8 cellular contexts compared by ENCODE assay signal in the genomic region with DNA sequence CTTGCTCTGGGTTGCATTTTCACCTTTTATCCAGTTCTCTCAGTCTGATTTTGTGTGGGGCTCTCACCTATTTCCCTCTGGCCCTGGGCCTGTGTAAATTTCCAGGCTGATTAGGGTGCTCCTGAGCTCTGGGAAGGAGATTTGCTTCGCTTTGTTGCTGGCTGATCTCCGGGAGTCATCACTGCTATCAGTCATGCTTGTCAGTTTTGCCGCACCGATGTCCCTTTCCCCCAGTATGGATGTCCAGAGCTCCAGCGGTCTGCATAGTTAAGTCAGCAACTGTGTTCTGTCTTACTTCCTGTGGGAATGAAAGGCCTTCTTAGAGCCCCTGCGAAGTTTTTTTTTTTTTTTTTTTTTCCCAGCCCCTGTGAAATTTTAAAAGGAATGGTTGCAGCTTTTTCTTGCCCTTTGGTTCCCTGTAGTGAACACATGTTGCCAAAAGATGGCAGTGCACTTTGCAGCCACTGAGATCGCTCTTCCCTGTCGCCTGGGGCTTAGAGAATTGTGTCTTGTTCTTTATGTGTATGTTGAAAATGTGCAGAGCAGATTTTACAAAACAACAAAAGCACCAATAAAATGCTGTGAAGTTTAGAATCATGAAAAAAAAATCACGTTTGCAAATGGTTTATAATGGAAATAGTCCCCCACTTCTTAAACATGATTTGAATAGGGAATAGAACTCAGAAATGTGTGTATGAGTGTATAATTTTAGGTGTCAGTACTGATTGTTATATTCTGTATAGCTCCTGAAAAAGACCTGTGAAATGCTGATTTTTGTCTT.
DNase-seq lines count a peak whose midpoint lies in the region; ATAC-seq and TF ChIP-seq lines count a peak whose summit lies in the region.

No MANE protein-coding gene starts in this region.

- ATAC-seq in GM18861 (IDR thresholded peaks at IDR 0.05; ENCODE audit: unreplicated experiment), result no peak

- DNase-seq in A172 (ENCODE audit: low spot score) (peak; percentile 9), astrocyte of the hippocampus (ENCODE audit: low read depth, low spot score) (peak; percentile 75), hippocampal formation (lab: John Stamatoyannopoulos, UW) (peak; percentile 39 to 85), stromal cell of bone marrow (ENCODE audit: low read depth) (peak; percentile 57)
- DNase-seq in activated CD4-positive, alpha-beta T cell treated with anti-CD3 and anti-CD28 coated beads for 48 hours, result no peak

- peak; percentile 74 for TF ChIP-seq CTCF in GM12872 (IDR thresholded peaks at IDR 0.05; ENCODE audit: insufficient read depth, low read depth, low read length)
- peak; percentile 83 for TF ChIP-seq CTCF in LNCAP (IDR thresholded peaks at IDR 0.05)
